Comparison of ENCODE assay signal across 17 cellular contexts in genomic region chr4:185772391-185773093, GRCh38. TPM values are rescaled to one million over a fixed set of nuclear protein-coding genes. Genes with fewer than 3 reads are reported as not detected.
DNase-seq lines count a peak whose midpoint lies in the region; ATAC-seq, FAIRE-seq and TF ChIP-seq lines count a peak whose summit lies in the region.
"Had no signal": no experiment of that assay in that cellular context is flagged by ENCODE, and none has a peak within 500 bp of the region (broad histone marks: within the 10 kb centered on the region; RNA-seq: fewer than 3 reads in every experiment).

No MANE protein-coding gene starts in this region.

- no peak overlapping the region for H4K8ac ChIP-seq in H1 (ENCODE audit: extremely low read depth, insufficient read depth, low read length)

- no peak overlapping the region for H4K5ac ChIP-seq in H1 (ENCODE audit: insufficient read length, low read depth, low read length)

- H2BK120ac ChIP-seq in H1 (replicated peaks; ENCODE audit: low read depth, low read length): peak overlapping the region; percentile 30

- H3K4me1 Mint-ChIP-seq in nephron progenitor cell: peaks cover 40% of the 10 kb centered on the region
- H3K4me1 Mint-ChIP-seq: activated CD4-positive, alpha-beta T cell treated with anti-CD3 and anti-CD28 coated beads for 36 hours; activated naive CD8-positive, alpha-beta T cell treated with anti-CD3 and anti-CD28 coated beads, Interleukin-2, amount 10 ng/mL, durations not matched to agents 7 days and 5 days had no signal

- no peak overlapping the region for H3K56ac ChIP-seq in H1 (replicated peaks; ENCODE audit: insufficient read length, low read depth, low read length)

- no peaks in the 10 kb centered on the region for H3K9me3 ChIP-seq in H1 (ENCODE audit: insufficient read depth in 2 of 2, low read depth in 1 of 2, low read length in 1 of 2)
- peaks cover 0 to 10% (median 0%) of the 10 kb centered on the region in 4 donors for H3K9me3 ChIP-seq in tibial nerve

- H3K79me2 ChIP-seq in H1 (ENCODE audit: control insufficient read depth in 1 of 2, insufficient read depth in 2 of 2, low read length in 2 of 2): peaks cover 0 to 70% of the 10 kb centered on the region in 2 experiments; a peak in 2 of 4 replicates

- H3K18ac ChIP-seq in H1 (ENCODE audit: extremely low read depth, low read length): no peak overlapping the region

- no peak for TF ChIP-seq POLR2A in H1 (IDR thresholded peaks at IDR 0.05; ENCODE audit: control extremely low read depth in 1 of 2, low read depth in 2 of 2, low read length in 2 of 2)
- no peak for TF ChIP-seq POLR2A in tibial nerve (IDR thresholded peaks at IDR 0.05)

- DNase-seq in SW480 (ENCODE audit: low spot score) (peak; percentile 11), H1 (ENCODE audit: low read depth in 1 of 2, low spot score in 2 of 2) (no peak), nephron progenitor cell (no peak), tibial nerve (ENCODE audit: low spot score in 2 of 2) (no peak), HCEC 1CT (no peak), islet precursor cell (no peak), posterior vena cava (ENCODE audit: low spot score) (no peak)
- DNase-seq: activated CD4-positive, alpha-beta T cell treated with anti-CD3 and anti-CD28 coated beads for 36 hours; activated naive CD8-positive, alpha-beta T cell treated with anti-CD3 and anti-CD28 coated beads, Interleukin-2, amount 10 ng/mL, durations not matched to agents 7 days and 5 days; activated T-cell treated with anti-CD3 and anti-CD28 coated beads for 4 hours; cortex of kidney; HFFc6; NCI-H2081; NCI-H748 treated with DMSO at 0.1 percent for 48 hours had no signal

- peaks cover 3% of the 10 kb centered on the region; the same call in 1 of the 2 replicates for H3K79me1 ChIP-seq in H1 (ENCODE audit: low read depth, low read length)

- H2BK12ac ChIP-seq in H1 (ENCODE audit: low read depth, low read length): no peak overlapping the region

- CTCF ChIA-PET in H1 (lab: Charles Lee; ENCODE audit: partially characterized antibody): interaction anchor here (0.9 to 1.4 kb wide), 2 partner anchors 18 to 24 kb away, joined by 3 read pairs; no protein-coding TSS in a partner anchor

- 86% methylated on average over 12 of the region's 12 CpGs; no CpG with 5 or more reads in 1 of the 2 experiments for WGBS in H1 (ENCODE audit: extremely low coverage in 1 of 2, insufficient coverage in 1 of 2, insufficient read length in 1 of 2, insufficient replicate concordance in 2 of 2, low coverage in 1 of 2, low lambda C conversion rate in 2 of 2, missing lambda C conversion rate in 1 of 2), 2 experiments
- WGBS in tibial nerve, 2 donors: 62 to 68% methylated on average over 12 of the region's 12 CpGs

- H3K27me3 ChIP-seq in H1 (replicated peaks in 1 of 4; ENCODE audit: control insufficient read depth in 3 of 4, extremely low read depth in 1 of 4, insufficient read depth in 3 of 4, low read length in 3 of 4) (no peaks in the 10 kb centered on the region), tibial nerve (no peaks in the 10 kb centered on the region)

- peak overlapping the region; percentile 13 for H3K27ac Mint-ChIP-seq in nephron progenitor cell
- H3K27ac Mint-ChIP-seq: activated CD4-positive, alpha-beta T cell treated with anti-CD3 and anti-CD28 coated beads for 36 hours; activated naive CD8-positive, alpha-beta T cell treated with anti-CD3 and anti-CD28 coated beads, Interleukin-2, amount 10 ng/mL, durations not matched to agents 7 days and 5 days; HFFc6 had no signal

- H3K4me1 ChIP-seq in H1 (replicated peaks in 1 of 4; ENCODE audit: control insufficient read depth in 3 of 4, insufficient read depth in 4 of 4, low read length in 3 of 4) (peaks cover 4 to 26% (median 11%) of the 10 kb centered on the region in 4 experiments; a peak in 5 of 7 replicates), tibial nerve (peaks cover 0 to 27% (median 5%) of the 10 kb centered on the region in 4 donors)

- peak overlapping the region; percentile 60 for H4K91ac ChIP-seq in H1 (replicated peaks; ENCODE audit: insufficient read length, low read length)

- peak overlapping the region; percentile 69 to 71; a peak in 3 of 4 replicates for H3K4me2 ChIP-seq in H1 (ENCODE audit: insufficient read depth in 1 of 2, low read depth in 2 of 2, low read length in 2 of 2)

- H3K27ac ChIP-seq in H1 (ENCODE audit: low read depth, low read length) (no peak overlapping the region), tibial nerve (peak overlapping the region in 3 of 4 donors; percentile 8 to 61 (median 48))

- no peaks in the 10 kb centered on the region; a peak in 1 of 8 replicates for H3K36me3 ChIP-seq in H1 (ENCODE audit: control insufficient read depth in 2 of 4, insufficient read depth in 4 of 4, low read length in 3 of 4)
- no peaks in the 10 kb centered on the region for H3K36me3 ChIP-seq in tibial nerve

- H2AFZ ChIP-seq in H1 (ENCODE audit: low read length): no peak overlapping the region

- H2BK20ac ChIP-seq in H1 (ENCODE audit: low read length): no peak overlapping the region

- peaks cover 13% of the 10 kb centered on the region for H3K36me3 Mint-ChIP-seq in nephron progenitor cell (ENCODE audit: low read depth)
- H3K36me3 Mint-ChIP-seq: activated naive CD8-positive, alpha-beta T cell treated with anti-CD3 and anti-CD28 coated beads, Interleukin-2, amount 10 ng/mL, durations not matched to agents 7 days and 5 days had no signal

- H4K20me1 ChIP-seq in H1 (replicated peaks in 1 of 2; ENCODE audit: control insufficient read depth in 1 of 2, insufficient read depth in 2 of 2, low read length in 2 of 2): no peaks in the 10 kb centered on the region

- no peak overlapping the region; the same call in 1 of the 2 replicates for H2AK5ac ChIP-seq in H1 (ENCODE audit: low read depth, low read length)

- TF ChIP-seq CTCF in H1 (IDR thresholded peaks at IDR 0.05; ENCODE audit: control extremely low read depth in 1 of 3, insufficient read depth in 1 of 3, low read depth in 1 of 3, low read length in 3 of 3) (no peak), nephron progenitor cell (IDR thresholded peaks at IDR 0.05) (no peak), tibial nerve (IDR thresholded peaks at IDR 0.05) (no peak)

- no peak overlapping the region for H3K14ac ChIP-seq in H1 (ENCODE audit: insufficient read length)

- H3K23ac ChIP-seq in H1 (ENCODE audit: insufficient read length): no peak overlapping the region

- H3K27me3 Mint-ChIP-seq in nephron progenitor cell (ENCODE audit: low read depth, poor library complexity): peaks cover 11% of the 10 kb centered on the region
- H3K27me3 Mint-ChIP-seq: type B pancreatic cell had no signal

- H3K4me3 Mint-ChIP-seq in nephron progenitor cell: no peak overlapping the region
- H3K4me3 Mint-ChIP-seq: activated CD4-positive, alpha-beta T cell treated with anti-CD3 and anti-CD28 coated beads for 36 hours; activated naive CD8-positive, alpha-beta T cell treated with anti-CD3 and anti-CD28 coated beads, Interleukin-2, amount 10 ng/mL, durations not matched to agents 7 days and 5 days had no signal

- TF ChIP-seq EP300 in H1 (IDR thresholded peaks at IDR 0.05; ENCODE audit: borderline replicate concordance in 1 of 2, low read depth in 2 of 2, low read length in 2 of 2) (no peak), tibial nerve (IDR thresholded peaks at IDR 0.05) (no peak)

- peak overlapping the region; percentile 77; the same call in 1 of the 2 replicates for H2BK15ac ChIP-seq in H1 (ENCODE audit: low read length)

- H3K23me2 ChIP-seq in H1 (ENCODE audit: low read depth, low read length): peaks cover 3% of the 10 kb centered on the region; the same call in 1 of the 2 replicates

- peak overlapping the region; percentile 58 for H3K4ac ChIP-seq in H1 (replicated peaks; ENCODE audit: insufficient read length, low read depth, low read length)

- H2BK5ac ChIP-seq in H1 (ENCODE audit: low read depth, low read length): peak overlapping the region; percentile 17; the same call in 1 of the 2 replicates

- H3K9ac ChIP-seq in H1 (replicated peaks in 1 of 4; ENCODE audit: extremely low read depth in 1 of 4, low read depth in 3 of 4, low read length in 3 of 4): no peak overlapping the region

- intact Hi-C loops in posterior vena cava (cut with DNase I): loop anchor here in 1 of 2 donors (5.0 kb wide), 1 partner anchor 35 kb away; no protein-coding TSS in a partner anchor

- no peak for ATAC-seq in GM21786 (IDR thresholded peaks at IDR 0.05; ENCODE audit: unreplicated experiment)
- ATAC-seq: activated CD4-positive, alpha-beta T cell treated with anti-CD3 and anti-CD28 coated beads for 36 hours had no signal

- FAIRE-seq in H1 (lab: Jason Lieb, UNC): no peak

- no peak for TF ChIP-seq RAD21 in H1 (IDR thresholded peaks at IDR 0.05 in 1 of 2, conservative IDR thresholded peaks at IDR 0.05 in 1 of 2; ENCODE audit: low read depth in 2 of 2, low read length in 2 of 2)

- H3K4me3 ChIP-seq in H1 (ENCODE audit: extremely low read depth in 1 of 4, insufficient read depth in 2 of 4, low read depth in 3 of 4, low read length in 4 of 4) (peak overlapping the region in 1 of 4 experiments; percentile 63; a peak in 2 of 8 replicates), tibial nerve (peak overlapping the region in 1 of 4 donors; percentile 7)

- POLR2A ChIA-PET in H1 (lab: Charles Lee; ENCODE audit: partially characterized antibody): interaction anchor here (0.8 to 1.3 kb wide), 2 partner anchors 14 to 95 kb away, joined by 4 read pairs; no protein-coding TSS in a partner anchor

- H3K9me3 Mint-ChIP-seq in nephron progenitor cell: peaks cover 17% of the 10 kb centered on the region
- H3K9me3 Mint-ChIP-seq: HFFc6, type B pancreatic cell had no signal

TF ChIP-seq in H1, 55 proteins besides CTCF, POLR2A, EP300 and RAD21:
- TF ChIP-seq SP2 (IDR thresholded peaks at IDR 0.05; ENCODE audit: low read length) (no peak), SIRT6 (IDR thresholded peaks at IDR 0.05; ENCODE audit: low read length) (no peak)
TF ChIP-seq in H1: peak in this region for 0.

RNA-seq across cellular contexts. Expression of gene SORBS2, which starts 39.5 kb away (rescaled TPM):
- total RNA-seq in H1 (2021; fragmentation: NEBNext Ultra II Directional; extraction: Animal tissue kit (Norgen Biotek cat#: 25700)): 73.0 and 75.8 TPM in 2 replicates
- 37.4 and 87.1 TPM in 2 replicates for polyA plus RNA-seq in H1 (2011; rRNA removed)
- 34.5 TPM for polyA plus RNA-seq in H1 (2011; cell fraction: cytosol; rRNA removed)
- 96.7 TPM for polyA plus RNA-seq in H1 (2011; cell fraction: nucleus; rRNA removed)
- 46.3 to 72.9 TPM (median 63.2 TPM) in 4 replicates for polyA plus RNA-seq in H1 (2012, experiment 1 of 2)
- polyA plus RNA-seq in H1 (2012, experiment 2 of 2): 12.5 TPM
- polyA plus RNA-seq in H1 (2013, experiment 1 of 2): 80.9 TPM
- 79.9 TPM for polyA plus RNA-seq in H1 (2013, experiment 2 of 2)
- 136 and 328 TPM in 2 replicates for polyA minus RNA-seq in H1 (2011; rRNA and poly(A)+ RNA removed)
- polyA minus RNA-seq in H1 (2011; cell fraction: cytosol; rRNA and poly(A)+ RNA removed): 49.0 TPM
- 200 TPM for polyA minus RNA-seq in H1 (2011; cell fraction: nucleus; rRNA and poly(A)+ RNA removed)
- 100 to 1,000 TPM in 1 of 4 donors, 10 to 100 TPM in 3; 45.3 to 135 (median 76.2) TPM for total RNA-seq in tibial nerve
- 100 to 1,000 TPM; 139 to 166 TPM for total RNA-seq in posterior vena cava
- total RNA-seq: activated CD4-positive, alpha-beta T cell treated with anti-CD3 and anti-CD28 coated beads for 36 hours; activated naive CD8-positive, alpha-beta T cell treated with anti-CD3 and anti-CD28 coated beads, Interleukin-2, amount 10 ng/mL, durations not matched to agents 7 days and 5 days; T-helper 2 cell treated with Interferon-gamma antibody and Interleukin-4, amounts not matched to agents 100 ng/mL and 5 ng/mL, for 36 hours had no signal
